ENCODE assay signal across 21 cellular contexts in genomic region chr1:94207695-94208094, GRCh38.
"Had no signal": no experiment of that assay in that cellular context is flagged by ENCODE, and none has a peak within 500 bp of the region (broad histone marks: within the 10 kb centered on the region; RNA-seq: fewer than 3 reads in every experiment).

No MANE protein-coding gene starts in this region.

- H3K4me3 Mint-ChIP-seq: activated naive CD4-positive, alpha-beta T cell treated with anti-CD3 and anti-CD28 coated beads, Interleukin-2, amount 10 ng/mL, durations not matched to agents 7 days and 5 days; activated T-cell treated with anti-CD3 and anti-CD28 coated beads, Interleukin-2, amount 50 U/mL, for 24 hours; naive B cell; neural crest cell; T-cell; T-helper 2 cell treated with Interferon-gamma antibody and Interleukin-4, amounts not matched to agents 5 μg/mL and 100 μg/mL, for 36 hours had no signal

- H3K9me3 Mint-ChIP-seq: activated T-cell treated with anti-CD3 and anti-CD28 coated beads, Interleukin-2, amount 50 U/mL, for 24 hours; activated T-helper 2 cell treated with anti-CD3 and anti-CD28 coated beads, Interferon-gamma antibody, Interleukin-2, Interleukin-4, amounts not matched to agents 10 μg/mL and 5 μg/mL and 100 μg/mL, durations not matched to agents 14 hours and 24 hours and 36 hours; T-helper 2 cell treated with Interferon-gamma antibody and Interleukin-4, amounts not matched to agents 5 μg/mL and 100 μg/mL, for 36 hours had no signal

- H3K4me1 ChIP-seq: colonic mucosa had no signal

- H3K36me3 ChIP-seq: colonic mucosa had no signal

- DNase-seq: activated naive CD4-positive, alpha-beta T cell treated with anti-CD3 and anti-CD28 coated beads, Interleukin-2, amount 10 ng/mL, durations not matched to agents 7 days and 5 days; activated T-cell treated with anti-CD3 and anti-CD28 coated beads, Interleukin-2, amount 50 U/mL, for 24 hours; amygdala; colonic mucosa; heart right ventricle; islet precursor cell; left cardiac atrium; mesendoderm; naive B cell; occipital lobe; spleen; stimulated activated CD4-positive, alpha-beta T cell treated with anti-CD3 and anti-CD28 coated beads, Interleukin-4, amount 100 ng/mL, for 1 hour; stimulated activated naive CD4-positive, alpha-beta T cell treated with Interleukin-2 at 50 U/mL for 16 hours; T-cell; upper lobe of left lung had no signal

- H3K27ac Mint-ChIP-seq: activated naive CD4-positive, alpha-beta T cell treated with anti-CD3 and anti-CD28 coated beads, Interleukin-2, amount 10 ng/mL, durations not matched to agents 7 days and 5 days; activated T-cell treated with anti-CD3 and anti-CD28 coated beads, Interleukin-2, amount 50 U/mL, for 24 hours; activated T-helper 2 cell treated with anti-CD3 and anti-CD28 coated beads, Interferon-gamma antibody, Interleukin-2, Interleukin-4, amounts not matched to agents 10 μg/mL and 5 μg/mL and 100 μg/mL, durations not matched to agents 14 hours and 24 hours and 36 hours; naive B cell; T-cell; T-helper 2 cell treated with Interferon-gamma antibody and Interleukin-4, amounts not matched to agents 5 μg/mL and 100 μg/mL, for 36 hours had no signal

- H3K4me3 ChIP-seq: colonic mucosa, heart right ventricle, spleen, thoracic aorta, upper lobe of left lung had no signal

- ATAC-seq: heart right ventricle, left cardiac atrium, T-cell had no signal

- FAIRE-seq: bronchial epithelial cell, endometrium had no signal

- H3K27ac ChIP-seq: colonic mucosa, thoracic aorta, upper lobe of left lung had no signal

- H3K9me3 ChIP-seq: colonic mucosa, thoracic aorta, upper lobe of left lung had no signal

- H3K4me1 Mint-ChIP-seq: activated naive CD4-positive, alpha-beta T cell treated with anti-CD3 and anti-CD28 coated beads, Interleukin-2, amount 10 ng/mL, durations not matched to agents 7 days and 5 days; naive B cell; neural crest cell; T-cell had no signal

- H3K27me3 ChIP-seq: colonic mucosa, spleen, upper lobe of left lung had no signal

- H3K27me3 Mint-ChIP-seq: naive B cell had no signal

- H3K36me3 Mint-ChIP-seq: activated naive CD4-positive, alpha-beta T cell treated with anti-CD3 and anti-CD28 coated beads, Interleukin-2, amount 10 ng/mL, durations not matched to agents 7 days and 5 days; naive B cell; T-cell had no signal
